In genomic region chr4:41728571-41728908, GRCh38 we compare ENCODE assay signal across 22 cellular contexts. TPM values are rescaled to one million over a fixed set of nuclear protein-coding genes. Genes with fewer than 3 reads are reported as not detected.
DNase-seq lines count a peak whose midpoint lies in the region; ATAC-seq, FAIRE-seq and TF ChIP-seq lines count a peak whose summit lies in the region.
"Had no signal": no experiment of that assay in that cellular context is flagged by ENCODE, and none has a peak within 500 bp of the region (broad histone marks: within the 10 kb centered on the region; RNA-seq: fewer than 3 reads in every experiment).

No MANE protein-coding gene starts in this region.

- H3K4me2 ChIP-seq in neural progenitor cell: no peak overlapping the region
- H3K4me2 ChIP-seq: KMS-11 had no signal

- TF ChIP-seq CTCF in epithelial cell of esophagus (IDR thresholded peaks at IDR 0.05; ENCODE audit: insufficient read depth, low read depth, low read length, missing control alignments) (no peak), neural progenitor cell (IDR thresholded peaks at IDR 0.05) (no peak)

- no peak overlapping the region for H3K27ac ChIP-seq in neural progenitor cell
- H3K27ac ChIP-seq: KMS-11 had no signal

- H3K4me1 ChIP-seq in neural progenitor cell: no peaks in the 10 kb centered on the region

- H3K36me3 Mint-ChIP-seq in neural progenitor cell: no peaks in the 10 kb centered on the region
- H3K36me3 Mint-ChIP-seq: CD8-positive, alpha-beta memory T cell had no signal

- H3K27ac Mint-ChIP-seq in neural progenitor cell: no peak overlapping the region
- H3K27ac Mint-ChIP-seq: CD8-positive, alpha-beta memory T cell had no signal

- peaks cover 5% of the 10 kb centered on the region for H3K9me3 Mint-ChIP-seq in neural progenitor cell

- H3K9me3 ChIP-seq in neural progenitor cell (ENCODE audit: low read depth): no peaks in the 10 kb centered on the region

- no peaks in the 10 kb centered on the region for H3F3A ChIP-seq in neural progenitor cell (ENCODE audit: low read depth)

- no peak for ATAC-seq in stimulated activated naive CD8-positive, alpha-beta T cell treated with anti-CD3 and anti-CD28 coated beads, Interleukin-15, Interleukin-2, amounts not matched to agents 100 U/mL and 50 U/mL, for 24 hours
- ATAC-seq: Panc1 had no signal

- peaks cover 95% of the 10 kb centered on the region for H3K27me3 ChIP-seq in neural progenitor cell

- no peaks in the 10 kb centered on the region for H3K36me3 ChIP-seq in neural progenitor cell

- no peak overlapping the region for H2AFZ ChIP-seq in neural progenitor cell (replicated peaks)

- H3K4me3 ChIP-seq in epithelial cell of esophagus (ENCODE audit: low read length) (no peak overlapping the region), neural progenitor cell (no peak overlapping the region)

- peaks cover 14% of the 10 kb centered on the region for H3K27me3 Mint-ChIP-seq in neural progenitor cell (ENCODE audit: insufficient read depth, low read depth)

- no peak overlapping the region for H3K9ac ChIP-seq in neural progenitor cell
- H3K9ac ChIP-seq: KMS-11 had no signal

- DNase-seq in HCEC 1CT: peak; percentile 47
- DNase-seq in RKO (ENCODE audit: low spot score): peak; percentile 25
- DNase-seq in epithelial cell of esophagus (ENCODE audit: low read depth): peak; percentile 42
- no peak for DNase-seq in urothelium cell line (ENCODE audit: low spot score)
- no peak for DNase-seq in stimulated activated naive CD8-positive, alpha-beta T cell treated with anti-CD3 and anti-CD28 coated beads, Interleukin-15, Interleukin-2, amounts not matched to agents 100 U/mL and 50 U/mL, for 24 hours
- no peak for DNase-seq in neural progenitor cell (ENCODE audit: low spot score)
- no peak for DNase-seq in activated effector memory CD4-positive, alpha-beta T cell treated with Interleukin-2 at 50 U/mL for 16 hours
- DNase-seq: ACHN; C1 segment of cervical spinal cord; CD8-positive, alpha-beta memory T cell; GOT3; NCI-H1048; NCI-H1436 treated with DMSO at 0.1 percent for 48 hours; NCI-H2029 treated with DMSO at 0.1 percent for 48 hours; NCI-H2171; NCI-H526; Right ventricle myocardium superior; SW 1271 had no signal

- no peaks in the 10 kb centered on the region for H4K20me1 ChIP-seq in neural progenitor cell (ENCODE audit: low read depth)

- H3K79me2 ChIP-seq in neural progenitor cell (ENCODE audit: low read depth): no peaks in the 10 kb centered on the region

- H3K4me1 Mint-ChIP-seq in neural progenitor cell: no peaks in the 10 kb centered on the region
- H3K4me1 Mint-ChIP-seq: CD8-positive, alpha-beta memory T cell had no signal

- no peak overlapping the region for H3K4me3 Mint-ChIP-seq in neural progenitor cell
- H3K4me3 Mint-ChIP-seq: CD8-positive, alpha-beta memory T cell had no signal

- peak; percentile 66 for FAIRE-seq in urothelium cell line (lab: Jason Lieb, UNC)
- FAIRE-seq: D721Med had no signal

RNA-seq across cellular contexts. Expression of gene PHOX2B, which starts 20.0 kb away (rescaled TPM):
- total RNA-seq in neural progenitor cell (ENCODE audit: low replicate concordance): not detected in 2 replicates
- total RNA-seq: CD8-positive, alpha-beta memory T cell; G401; Right ventricle myocardium superior had no signal

Comparison
In these comparisons a context has a peak if more than half of its experiments do, and no peak if none do; other contexts are left out.
1. DNase-seq: peak in HCEC 1CT (single experiment), RKO (single experiment) and epithelial cell of esophagus (single experiment); none in urothelium cell line (single experiment), stimulated activated naive CD8-positive, alpha-beta T cell treated with anti-CD3 and anti-CD28 coated beads, Interleukin-15, Interleukin-2, amounts not matched to agents 100 U/mL and 50 U/mL, for 24 hours (single experiment), neural progenitor cell (single experiment) and activated effector memory CD4-positive, alpha-beta T cell treated with Interleukin-2 at 50 U/mL for 16 hours (single experiment).